12 cellular contexts compared by ENCODE assay signal in genomic region chr1:66317156-66317543, GRCh38.
DNase-seq lines count a peak whose midpoint lies in the region; ATAC-seq and TF ChIP-seq lines count a peak whose summit lies in the region.
"Had no signal": no experiment of that assay in that cellular context is flagged by ENCODE, and none has a peak within 500 bp of the region (broad histone marks: within the 10 kb centered on the region; RNA-seq: fewer than 3 reads in every experiment).

No MANE protein-coding gene starts in this region.

- H3K27ac ChIP-seq in breast epithelium, result peak overlapping the region; percentile 70 to 78
- H3K27ac ChIP-seq in mammary epithelial cell (ENCODE audit: insufficient read depth, low read depth, low read length), result no peak overlapping the region
- peak overlapping the region in 3 of 4 donors; percentile 35 to 56 (median 51) for H3K27ac ChIP-seq in body of pancreas
- H3K27ac ChIP-seq in tibial nerve, result peak overlapping the region; percentile 22 to 91 (median 62)
- H3K27ac ChIP-seq: WERI-Rb-1 had no signal

- WGBS in mammary epithelial cell (ENCODE audit: low coverage, missing lambda C conversion rate), result 90% methylated on average over 1 of the region's 1 CpG
- WGBS in body of pancreas, 2 donors, result 87 to 96% methylated on average over 1 of the region's 1 CpG
- 87 to 91% methylated on average over 1 of the region's 1 CpG for WGBS in tibial nerve, 2 donors

- no peaks in the 10 kb centered on the region for H3K79me2 ChIP-seq in mammary epithelial cell (ENCODE audit: insufficient read depth, low read length)

- CTCF ChIA-PET in mammary epithelial cell (lab: Charles Lee; ENCODE audit: low non-redundant PET), result no interaction called here

- no peaks in the 10 kb centered on the region for H3K36me3 Mint-ChIP-seq in naive B cell

- H3K9me3 ChIP-seq in breast epithelium, result no peaks in the 10 kb centered on the region
- no peaks in the 10 kb centered on the region for H3K9me3 ChIP-seq in mammary epithelial cell (replicated peaks; ENCODE audit: insufficient read depth, low read length)
- H3K9me3 ChIP-seq in body of pancreas, result no peaks in the 10 kb centered on the region
- no peaks in the 10 kb centered on the region for H3K9me3 ChIP-seq in tibial nerve

- H3K27ac Mint-ChIP-seq in naive B cell, result peak overlapping the region; percentile 18 to 81 (median 70)

- no peak overlapping the region for H3K4me2 ChIP-seq in mammary epithelial cell (ENCODE audit: insufficient read depth, low read depth, low read length)

- peaks cover 0 to 2% (median 0%) of the 10 kb centered on the region in 7 donors for H3K9me3 Mint-ChIP-seq in naive B cell

- DNase-seq in breast epithelium (ENCODE audit: low spot score in 2 of 2) (no peak), mammary epithelial cell (no peak), body of pancreas (no peak), naive B cell (no peak), tibial nerve (ENCODE audit: low spot score in 2 of 2) (no peak), putamen (ENCODE audit: low spot score) (no peak), GM19238 (ENCODE audit: insufficient read length, low spot score) (no peak), NCI-H526 treated with DMSO at 0.1 percent for 48 hours (lab: John Stamatoyannopoulos, UW) (no peak)
- DNase-seq: EL, MM.1S, NCI-H2227 treated with DMSO at 0.1 percent for 48 hours, WERI-Rb-1 had no signal

- no peak overlapping the region for H3K9ac ChIP-seq in mammary epithelial cell (ENCODE audit: insufficient read depth, low read length)

- H3K36me3 ChIP-seq in breast epithelium (no peaks in the 10 kb centered on the region), mammary epithelial cell (ENCODE audit: insufficient read depth, low read length) (no peaks in the 10 kb centered on the region), body of pancreas (replicated peaks in 1 of 2; ENCODE audit: insufficient read depth in 1 of 2, low read depth in 2 of 2) (no peaks in the 10 kb centered on the region), tibial nerve (no peaks in the 10 kb centered on the region)
- H3K36me3 ChIP-seq: WERI-Rb-1 had no signal

- H3K4me3 Mint-ChIP-seq in naive B cell, result no peak overlapping the region

- BruUV-seq in mammary epithelial cell (replicated peaks; lab: Mats Ljungman, UMichigan), result no TSS peak

- H3K27me3 ChIP-seq in breast epithelium (no peaks in the 10 kb centered on the region), mammary epithelial cell (ENCODE audit: insufficient read depth, low read length) (no peaks in the 10 kb centered on the region), body of pancreas (no peaks in the 10 kb centered on the region), tibial nerve (no peaks in the 10 kb centered on the region)

- dilution Hi-C loops in mammary epithelial cell (cut with HindIII; ENCODE audit: low sequenced_read_pairs), result no loop called here

- H3K4me3 ChIP-seq in breast epithelium, result no peak overlapping the region
- H3K4me3 ChIP-seq in mammary epithelial cell (replicated peaks in 1 of 3; ENCODE audit: insufficient read depth in 1 of 3, low read depth in 2 of 3, low read length in 3 of 3), result no peak overlapping the region
- H3K4me3 ChIP-seq in body of pancreas, result no peak overlapping the region
- no peak overlapping the region for H3K4me3 ChIP-seq in tibial nerve

- TF ChIP-seq CTCF in breast epithelium (IDR thresholded peaks at IDR 0.05), result no peak
- no peak for TF ChIP-seq CTCF in mammary epithelial cell (conservative IDR thresholded peaks at IDR 0.05 in 1 of 2, IDR thresholded peaks at IDR 0.05 in 1 of 2; ENCODE audit: extremely low read depth in 1 of 2, insufficient read depth in 1 of 2, low read depth in 1 of 2, low read length in 2 of 2)
- no peak for TF ChIP-seq CTCF in body of pancreas (IDR thresholded peaks at IDR 0.05)
- TF ChIP-seq CTCF in tibial nerve (IDR thresholded peaks at IDR 0.05), result no peak

- H4K20me1 ChIP-seq in mammary epithelial cell (ENCODE audit: insufficient read depth, low read length), result no peaks in the 10 kb centered on the region

- H3K4me1 Mint-ChIP-seq in naive B cell, result peaks cover 10 to 14% (median 14%) of the 10 kb centered on the region in 3 donors

- intact Hi-C loops in breast epithelium (cut with DNase I; ENCODE audit: low total_unique reads) (loop anchor here (1.0 kb wide), 1 partner anchor 25 kb away; no protein-coding TSS in a partner anchor), mammary epithelial cell (cut with micrococcal nuclease) (no loop called here), body of pancreas (cut with DNase I) (no loop called here)

- no peak for TF ChIP-seq EP300 in tibial nerve (IDR thresholded peaks at IDR 0.05)

- no peak for ATAC-seq in body of pancreas
- ATAC-seq in naive B cell (ENCODE audit: low read depth in 2 of 2), result peak in 1 of 2 donors; percentile 34

- H2AFZ ChIP-seq in mammary epithelial cell (ENCODE audit: low read depth, low read length), result no peak overlapping the region

- no peaks in the 10 kb centered on the region for H3K4me1 ChIP-seq in breast epithelium
- no peaks in the 10 kb centered on the region for H3K4me1 ChIP-seq in mammary epithelial cell (ENCODE audit: insufficient read depth, low read length)
- H3K4me1 ChIP-seq in body of pancreas, result peaks cover 19% of the 10 kb centered on the region
- peaks cover 0 to 16% (median 2%) of the 10 kb centered on the region in 4 donors for H3K4me1 ChIP-seq in tibial nerve

- no peak for TF ChIP-seq POLR2A in breast epithelium (IDR thresholded peaks at IDR 0.05)
- TF ChIP-seq POLR2A in body of pancreas (IDR thresholded peaks at IDR 0.05), result no peak
- no peak for TF ChIP-seq POLR2A in tibial nerve (IDR thresholded peaks at IDR 0.05)

- in situ Hi-C loops in mammary epithelial cell (cut with MboI; ENCODE audit: low sequenced_read_pairs in 2 of 2), result no loop called here

- no peaks in the 10 kb centered on the region for H3K27me3 Mint-ChIP-seq in naive B cell
